8 cellular contexts compared by ENCODE assay signal in the genomic region with DNA sequence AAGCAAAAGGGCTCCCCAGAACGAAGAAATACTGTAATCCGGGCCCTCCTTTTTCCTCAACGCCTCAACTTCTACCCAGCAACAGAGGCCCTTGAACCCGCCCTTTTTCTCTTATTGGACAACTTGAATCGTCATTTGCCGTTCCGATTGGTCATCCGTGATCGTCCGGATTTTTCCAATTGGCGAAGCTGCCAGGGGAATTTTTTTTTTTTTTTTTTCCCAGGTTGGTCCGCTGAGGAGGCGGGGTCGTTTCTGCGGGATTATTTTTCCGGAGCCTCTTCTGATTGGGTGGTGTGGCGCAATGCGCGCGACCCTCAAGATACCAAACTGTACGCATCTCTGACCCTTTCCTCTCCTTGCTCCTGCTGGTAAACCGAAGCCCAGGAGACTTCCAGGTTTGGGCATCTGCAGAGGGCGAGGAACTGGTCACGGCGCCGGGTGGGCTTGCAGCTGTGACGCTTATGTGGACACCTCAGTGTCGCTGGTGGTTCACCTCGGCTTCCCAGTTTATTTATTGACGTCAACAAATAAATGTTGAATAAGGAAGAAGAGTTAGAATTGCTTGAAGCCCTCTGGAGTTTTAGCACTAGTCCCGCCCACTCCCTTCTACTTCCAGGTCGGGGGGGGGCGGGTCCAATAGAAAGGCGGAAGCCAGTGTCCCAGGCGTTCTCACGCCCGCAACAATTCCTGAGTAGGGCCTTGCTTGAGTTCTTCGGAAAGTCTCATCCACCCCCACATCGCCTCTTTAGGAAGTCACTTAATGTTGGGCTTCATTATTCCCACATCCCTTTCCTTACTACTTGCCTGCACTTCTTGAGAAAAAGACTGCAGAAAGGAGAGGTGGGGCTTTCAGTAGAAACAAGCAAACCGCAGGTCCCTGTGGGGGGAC.
DNase-seq lines count a peak whose midpoint lies in the region; ATAC-seq lines count a peak whose summit lies in the region.

A gene with protein sequence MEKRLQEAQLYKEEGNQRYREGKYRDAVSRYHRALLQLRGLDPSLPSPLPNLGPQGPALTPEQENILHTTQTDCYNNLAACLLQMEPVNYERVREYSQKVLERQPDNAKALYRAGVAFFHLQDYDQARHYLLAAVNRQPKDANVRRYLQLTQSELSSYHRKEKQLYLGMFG (plus strand): TSS at position 654 of the 889 bp plus-strand sequence. CDS start 363 bp downstream, outside the sequence.

- ATAC-seq in GM18508 (IDR thresholded peaks at IDR 0.05; ENCODE audit: insufficient read depth, unreplicated experiment) (peak; percentile 37), HG03025 (IDR thresholded peaks at IDR 0.05; ENCODE audit: low FRiP score, unreplicated experiment) (peak; percentile 44)

- DNase-seq in NCI-H2081 (lab: John Stamatoyannopoulos, UW) (peak; percentile 95 to 98), T1000 (lab: John Stamatoyannopoulos, UW) (peak; percentile 87), astrocyte of the hippocampus (ENCODE audit: low read depth, low spot score) (peak; percentile 97), hippocampal formation (lab: John Stamatoyannopoulos, UW) (peak; percentile 89 to 97), retina (peak; percentile 99), cortex of kidney (lab: John Stamatoyannopoulos, UW) (no peak)
